ENCODE assay signal across 8 cellular contexts in the genomic region with DNA sequence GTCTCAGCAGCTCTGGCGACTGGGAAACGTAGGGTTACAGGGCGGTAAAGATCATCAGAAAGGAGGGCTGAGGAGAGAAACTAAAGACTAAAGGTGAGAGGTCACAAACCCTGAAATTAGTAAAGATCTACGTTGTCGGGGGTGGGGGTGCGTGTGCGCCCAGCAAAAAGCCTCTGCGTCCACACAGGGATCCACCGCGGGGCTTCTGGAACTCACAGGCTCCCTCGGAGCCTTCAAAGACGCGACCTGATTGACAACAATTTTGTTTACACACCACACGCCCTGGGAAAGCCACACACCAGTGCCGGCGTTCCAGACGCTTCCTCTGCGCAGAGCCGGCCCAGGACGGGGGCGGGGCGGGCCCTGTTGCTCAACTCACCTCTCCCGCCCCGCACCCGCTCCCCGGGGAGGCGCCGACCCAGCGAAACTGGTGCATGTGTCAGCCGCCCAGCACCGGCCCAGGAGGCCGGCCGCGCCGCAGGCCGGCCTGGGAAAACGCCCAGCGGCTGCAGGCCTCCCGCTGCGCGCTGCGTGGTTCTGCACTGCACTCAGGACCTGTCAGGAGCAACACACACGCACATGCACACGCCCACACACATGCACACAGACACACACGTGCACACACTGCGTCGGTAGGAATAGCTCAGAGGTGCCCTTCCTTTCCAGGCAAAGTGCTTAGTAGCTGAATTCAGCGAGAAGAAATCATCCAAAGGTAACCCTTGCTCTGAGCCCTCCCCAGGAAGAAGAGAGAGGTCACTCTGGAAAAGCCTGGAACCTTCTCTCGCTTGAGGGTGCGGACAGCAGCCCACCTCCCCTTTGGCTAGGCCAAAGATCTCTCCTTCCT. TPM values are rescaled to one million over a fixed set of nuclear protein-coding genes. Genes with fewer than 3 reads are reported as not detected.
A peak's percentile ranks its signal among the peaks of the same experiment; 100 is the strongest.
DNase-seq lines count a peak whose midpoint lies in the region; ATAC-seq and TF ChIP-seq lines count a peak whose summit lies in the region.

No MANE protein-coding gene starts in this region.

- TF ChIP-seq CTCF in Peyer's patch (IDR thresholded peaks at IDR 0.05) (no peak), parathyroid adenoma (IDR thresholded peaks at IDR 0.05) (no peak)

- H3K9me3 Mint-ChIP-seq in activated naive CD4-positive, alpha-beta T cell treated with anti-CD3 and anti-CD28 coated beads, Interleukin-2, amount 10 ng/mL, durations not matched to agents 7 days and 5 days, result no peaks in the 10 kb centered on the region

- H3K27me3 ChIP-seq in Peyer's patch (no peaks in the 10 kb centered on the region), parathyroid adenoma (ENCODE audit: control insufficient read depth, insufficient read depth, low read length) (no peaks in the 10 kb centered on the region), thymus (ENCODE audit: control insufficient read depth, insufficient read depth) (no peaks in the 10 kb centered on the region)

- 24% methylated on average over 50 of the region's 50 CpGs for WGBS in thymus

- H3K36me3 ChIP-seq in Peyer's patch, result no peaks in the 10 kb centered on the region
- no peaks in the 10 kb centered on the region for H3K36me3 ChIP-seq in parathyroid adenoma (ENCODE audit: control insufficient read depth, insufficient read depth, low read length)
- H3K36me3 ChIP-seq in thymus (ENCODE audit: control insufficient read depth, insufficient read depth), result no peaks in the 10 kb centered on the region

- DNase-seq in 8988T (peak; percentile 25), Peyer's patch (peak; percentile 96 to 98 (median 98)), glomerular visceral epithelial cell (ENCODE audit: extremely low spot score) (peak; percentile 92)
- peak; percentile 75 for DNase-seq in activated naive CD4-positive, alpha-beta T cell treated with anti-CD3 and anti-CD28 coated beads, Interleukin-2, amount 10 ng/mL, durations not matched to agents 7 days and 5 days

- peak overlapping the region; percentile 92 for H2AFZ ChIP-seq in parathyroid adenoma

- H3K4me3 ChIP-seq in Peyer's patch (peak overlapping the region; percentile 27 to 50 (median 42)), parathyroid adenoma (ENCODE audit: low read depth, low read length) (peak overlapping the region; percentile 53), thymus (ENCODE audit: low read length) (peak overlapping the region; percentile 44)

- ATAC-seq in GM18867 (IDR thresholded peaks at IDR 0.05; ENCODE audit: unreplicated experiment), result peak; percentile 85
- ATAC-seq in HG03095 (IDR thresholded peaks at IDR 0.05; ENCODE audit: unreplicated experiment), result peak; percentile 78

- H3K4me2 ChIP-seq in parathyroid adenoma (ENCODE audit: low read length), result peak overlapping the region; percentile 89

- no peaks in the 10 kb centered on the region for H3K36me3 Mint-ChIP-seq in activated naive CD4-positive, alpha-beta T cell treated with anti-CD3 and anti-CD28 coated beads, Interleukin-2, amount 10 ng/mL, durations not matched to agents 7 days and 5 days

- CTCF ChIA-PET in activated naive CD4-positive, alpha-beta T cell treated with anti-CD3 and anti-CD28 coated beads, Interleukin-2, amount 10 ng/mL, durations not matched to agents 7 days and 5 days (lab: Charles Lee), result interaction anchor here (0.5 to 0.7 kb wide), 2 partner anchors 9 to 124 kb away, joined by 3 read pairs; no protein-coding TSS in a partner anchor

- no peak overlapping the region for H3K9ac ChIP-seq in parathyroid adenoma

- TF ChIP-seq POLR2A in Peyer's patch (IDR thresholded peaks at IDR 0.05), result peak; percentile 61 to 71

- H3K27me3 Mint-ChIP-seq in activated naive CD4-positive, alpha-beta T cell treated with anti-CD3 and anti-CD28 coated beads, Interleukin-2, amount 10 ng/mL, durations not matched to agents 7 days and 5 days, result no peaks in the 10 kb centered on the region

- peaks cover 6 to 38% (median 16%) of the 10 kb centered on the region in 4 donors for H3K4me1 ChIP-seq in Peyer's patch
- H3K4me1 ChIP-seq in parathyroid adenoma, result peaks cover 21% of the 10 kb centered on the region
- H3K4me1 ChIP-seq in thymus (ENCODE audit: control insufficient read depth, insufficient read depth, low read length), result no peaks in the 10 kb centered on the region

- H3K27ac Mint-ChIP-seq in activated naive CD4-positive, alpha-beta T cell treated with anti-CD3 and anti-CD28 coated beads, Interleukin-2, amount 10 ng/mL, durations not matched to agents 7 days and 5 days, result no peak overlapping the region

- H3K27ac ChIP-seq in Peyer's patch (peak overlapping the region; percentile 81 to 91 (median 86)), parathyroid adenoma (peak overlapping the region; percentile 83), thymus (ENCODE audit: low read depth) (peak overlapping the region; percentile 92)

- no peaks in the 10 kb centered on the region for H3K79me2 ChIP-seq in parathyroid adenoma

- peaks cover 14% of the 10 kb centered on the region for H3K4me1 Mint-ChIP-seq in activated naive CD4-positive, alpha-beta T cell treated with anti-CD3 and anti-CD28 coated beads, Interleukin-2, amount 10 ng/mL, durations not matched to agents 7 days and 5 days

- peak overlapping the region; percentile 68 for H3K4me3 Mint-ChIP-seq in activated naive CD4-positive, alpha-beta T cell treated with anti-CD3 and anti-CD28 coated beads, Interleukin-2, amount 10 ng/mL, durations not matched to agents 7 days and 5 days

- no peaks in the 10 kb centered on the region for H3K9me3 ChIP-seq in Peyer's patch
- H3K9me3 ChIP-seq in parathyroid adenoma (ENCODE audit: control insufficient read depth, low read length), result no peaks in the 10 kb centered on the region
- no peaks in the 10 kb centered on the region for H3K9me3 ChIP-seq in thymus (ENCODE audit: control insufficient read depth)

RNA-seq across cellular contexts. Expression of gene ARID1B, which starts 57.2 kb away (rescaled TPM):
- 100 to 1,000 TPM; 117 to 174 (median 149) TPM for total RNA-seq in Peyer's patch
- 26.5 TPM for polyA plus RNA-seq in thymus

Comparison
In these comparisons a context has a peak if more than half of its experiments do, and no peak if none do; other contexts are left out.
1. Peak in every context shown above with its lines: DNase-seq, ATAC-seq, H3K4me3 ChIP-seq and H3K27ac ChIP-seq.
2. DNase-seq: peak in every context shown above with its lines; median percentile 98 in Peyer's patch; 92 in glomerular visceral epithelial cell; 75 in activated naive CD4-positive, alpha-beta T cell treated with anti-CD3 and anti-CD28 coated beads, Interleukin-2, amount 10 ng/mL, durations not matched to agents 7 days and 5 days; 25 in 8988T.